In the genomic region with DNA sequence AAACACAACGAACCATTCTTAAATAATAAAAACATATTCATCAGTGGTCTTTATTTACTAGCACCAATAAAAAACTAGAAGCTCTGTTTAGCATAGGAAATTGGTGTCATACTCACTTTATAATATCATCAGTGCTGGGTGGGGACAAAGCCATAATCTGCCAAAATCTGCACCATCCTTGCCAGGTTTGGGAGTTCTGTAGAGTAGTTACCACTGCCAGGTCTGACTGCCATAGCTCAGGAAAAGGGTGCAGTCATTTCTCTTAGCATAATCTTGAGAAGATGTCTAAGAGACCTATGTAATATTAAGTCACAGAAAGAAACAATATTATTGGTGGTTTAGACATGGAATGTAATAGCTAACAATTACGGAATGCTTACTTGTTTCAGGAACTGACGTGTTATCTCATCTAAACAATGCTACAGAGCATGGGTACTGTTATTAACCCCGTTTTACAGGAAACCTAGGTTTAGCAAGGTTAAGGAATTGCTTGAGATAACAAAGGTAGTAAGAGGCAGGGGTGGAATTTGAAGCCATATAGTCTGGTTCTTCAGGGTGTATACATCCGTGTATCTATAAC, we compare ENCODE assay signal across 9 cellular contexts. TPM values are rescaled to one million over a fixed set of nuclear protein-coding genes. Genes with fewer than 3 reads are reported as not detected.
DNase-seq lines count a peak whose midpoint lies in the region; ATAC-seq, FAIRE-seq and TF ChIP-seq lines count a peak whose summit lies in the region.
"Had no signal": no experiment of that assay in that cellular context is flagged by ENCODE, and none has a peak within 500 bp of the region (broad histone marks: within the 10 kb centered on the region; RNA-seq: fewer than 3 reads in every experiment).

No MANE protein-coding gene starts in this region.

- H3K4me1 ChIP-seq in gastroesophageal sphincter: peaks cover 0 to 40% (median 7%) of the 10 kb centered on the region in 3 donors

- H3K27me3 Mint-ChIP-seq in activated T-helper 1 cell treated with anti-CD3 and anti-CD28 coated beads, Interleukin-12 subunit alpha, Interleukin-12 subunit beta, Interleukin-2, Interleukin-4 antibody, amounts not matched to agents 30 ng/mL and 10 ng/mL and 1 ng/mL, durations not matched to agents 14 hours and 24 hours and 36 hours (ENCODE audit: insufficient read depth): no peaks in the 10 kb centered on the region

- peak overlapping the region; percentile 11 for H3K4me3 Mint-ChIP-seq in activated T-helper 1 cell treated with anti-CD3 and anti-CD28 coated beads, Interleukin-12 subunit alpha, Interleukin-12 subunit beta, Interleukin-2, Interleukin-4 antibody, amounts not matched to agents 30 ng/mL and 10 ng/mL and 1 ng/mL, durations not matched to agents 14 hours and 24 hours and 36 hours

- H3K4me3 ChIP-seq in gastroesophageal sphincter: no peak overlapping the region

- TF ChIP-seq EP300 in gastroesophageal sphincter (IDR thresholded peaks at IDR 0.05): no peak

- H3K27ac Mint-ChIP-seq in activated T-helper 1 cell treated with anti-CD3 and anti-CD28 coated beads, Interleukin-12 subunit alpha, Interleukin-12 subunit beta, Interleukin-2, Interleukin-4 antibody, amounts not matched to agents 30 ng/mL and 10 ng/mL and 1 ng/mL, durations not matched to agents 14 hours and 24 hours and 36 hours: no peak overlapping the region

- no peak for ATAC-seq in gastroesophageal sphincter
- ATAC-seq in HG02981 (IDR thresholded peaks at IDR 0.05; ENCODE audit: unreplicated experiment): no peak
- no peak for ATAC-seq in HG03175 (IDR thresholded peaks at IDR 0.05; ENCODE audit: unreplicated experiment)

- no peak for TF ChIP-seq POLR2A in gastroesophageal sphincter (IDR thresholded peaks at IDR 0.05)

- FAIRE-seq in GM19239 (lab: Jason Lieb, UNC): peak; percentile 14

- DNase-seq in A172 (ENCODE audit: low spot score): peak; percentile 44
- no peak for DNase-seq in GM19239 (ENCODE audit: insufficient read length, low spot score)
- no peak for DNase-seq in activated T-helper 1 cell treated with anti-CD3 and anti-CD28 coated beads, Interleukin-12 subunit alpha, Interleukin-12 subunit beta, Interleukin-2, Interleukin-4 antibody, amounts not matched to agents 30 ng/mL and 10 ng/mL and 1 ng/mL, durations not matched to agents 14 hours and 24 hours and 36 hours (ENCODE audit: low spot score)
- no peak for DNase-seq in superior temporal gyrus (ENCODE audit: extremely low spot score)
- DNase-seq in GM03348 (ENCODE audit: low spot score): no peak
- DNase-seq: DMS79 had no signal

- no peaks in the 10 kb centered on the region for H3K27me3 ChIP-seq in gastroesophageal sphincter

- H3K36me3 Mint-ChIP-seq in activated T-helper 1 cell treated with anti-CD3 and anti-CD28 coated beads, Interleukin-12 subunit alpha, Interleukin-12 subunit beta, Interleukin-2, Interleukin-4 antibody, amounts not matched to agents 30 ng/mL and 10 ng/mL and 1 ng/mL, durations not matched to agents 14 hours and 24 hours and 36 hours (ENCODE audit: low read depth): peaks cover 28% of the 10 kb centered on the region

- H3K36me3 ChIP-seq in gastroesophageal sphincter: peaks cover 0 to 6% of the 10 kb centered on the region in 2 donors

- H3K9me3 Mint-ChIP-seq in activated T-helper 1 cell treated with anti-CD3 and anti-CD28 coated beads, Interleukin-12 subunit alpha, Interleukin-12 subunit beta, Interleukin-2, Interleukin-4 antibody, amounts not matched to agents 30 ng/mL and 10 ng/mL and 1 ng/mL, durations not matched to agents 14 hours and 24 hours and 36 hours: no peaks in the 10 kb centered on the region

- WGBS in gastroesophageal sphincter (ENCODE audit: low coverage in 1 of 2), 2 donors: 49 to 64% methylated on average over 5 of the region's 5 CpGs

- peak overlapping the region in 3 of 4 donors; percentile 93 to 98 (median 97) for H3K27ac ChIP-seq in gastroesophageal sphincter

- TF ChIP-seq CTCF in gastroesophageal sphincter (IDR thresholded peaks at IDR 0.05): no peak

- intact Hi-C loops in activated T-helper 1 cell treated with anti-CD3 and anti-CD28 coated beads, Interleukin-12 subunit alpha, Interleukin-12 subunit beta, Interleukin-2, Interleukin-4 antibody, amounts not matched to agents 30 ng/mL and 10 ng/mL and 1 ng/mL, durations not matched to agents 14 hours and 24 hours and 36 hours (cut with micrococcal nuclease): loop anchor here (5.0 to 10.0 kb wide), 6 partner anchors 167 to 1813 kb away; a partner anchor contains a TSS

- no peaks in the 10 kb centered on the region for H3K9me3 ChIP-seq in gastroesophageal sphincter

- peaks cover 31% of the 10 kb centered on the region for H3K4me1 Mint-ChIP-seq in activated T-helper 1 cell treated with anti-CD3 and anti-CD28 coated beads, Interleukin-12 subunit alpha, Interleukin-12 subunit beta, Interleukin-2, Interleukin-4 antibody, amounts not matched to agents 30 ng/mL and 10 ng/mL and 1 ng/mL, durations not matched to agents 14 hours and 24 hours and 36 hours (ENCODE audit: low read depth)

RNA-seq across cellular contexts. Expression of a gene that starts 1.6 kb away (rescaled TPM):
- 164 and 178 TPM in 2 replicates for total RNA-seq in A172 (2014; rRNA removed; shearing (Covaris generic))
- total RNA-seq in activated T-helper 1 cell treated with anti-CD3 and anti-CD28 coated beads, Interleukin-12 subunit alpha, Interleukin-12 subunit beta, Interleukin-2, Interleukin-4 antibody, amounts not matched to agents 30 ng/mL and 10 ng/mL and 1 ng/mL, durations not matched to agents 14 hours and 24 hours and 36 hours: 76.5 and 80.3 TPM in 2 replicates
- total RNA-seq in gastroesophageal sphincter: 100 to 1,000 TPM in 2 of 4 donors, 10 to 100 TPM in 2; 86.6 to 129 (median 108) TPM
